ENCODE assay signal across 13 cellular contexts in the genomic region with DNA sequence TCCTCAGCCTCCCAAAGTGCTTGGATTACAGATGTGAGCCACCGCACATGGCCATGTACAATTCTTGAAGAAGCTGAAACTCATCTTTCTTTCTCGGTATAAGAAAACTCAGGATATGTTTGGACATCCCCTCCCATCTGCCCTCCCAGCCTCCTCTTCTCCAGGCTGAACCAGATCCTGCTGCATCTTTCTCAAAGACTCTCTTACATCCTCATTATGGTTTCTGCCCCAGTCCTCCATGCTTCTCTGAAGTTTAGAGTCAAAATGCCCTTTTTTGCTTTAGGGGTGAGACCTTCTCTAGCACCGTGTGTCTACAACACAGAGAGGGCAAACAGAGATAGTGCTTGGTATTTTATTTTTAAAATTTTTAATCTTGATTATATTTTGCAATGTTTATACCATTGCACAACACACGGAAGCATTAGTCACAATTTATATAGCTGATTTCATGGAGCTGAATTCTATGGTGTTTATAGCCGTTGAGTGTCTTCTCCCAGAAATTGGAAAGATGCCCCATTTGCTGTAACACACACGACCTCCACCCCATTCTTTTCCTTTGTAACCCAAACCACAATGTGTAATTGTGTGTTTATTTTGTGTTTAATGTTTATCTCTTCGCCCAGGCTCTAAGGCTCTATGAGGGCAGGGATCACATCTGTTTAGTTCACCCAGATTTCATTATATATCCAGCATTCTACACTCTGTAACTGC.
DNase-seq lines count a peak whose midpoint lies in the region; ATAC-seq and TF ChIP-seq lines count a peak whose summit lies in the region.
"Had no signal": no experiment of that assay in that cellular context is flagged by ENCODE, and none has a peak within 500 bp of the region (broad histone marks: within the 10 kb centered on the region; RNA-seq: fewer than 3 reads in every experiment).

No MANE protein-coding gene starts in this region.

- H4K20me1 ChIP-seq in GM23248 (ENCODE audit: insufficient read depth) (no peaks in the 10 kb centered on the region), PC-9 (ENCODE audit: insufficient read depth) (no peaks in the 10 kb centered on the region)

- no peak overlapping the region for H3K4me3 ChIP-seq in GM23248
- H3K4me3 ChIP-seq in PC-9, result no peak overlapping the region

- ATAC-seq in esophagus mucosa (peak; percentile 32), GM18870 (IDR thresholded peaks at IDR 0.05; ENCODE audit: unreplicated experiment) (no peak), HG03135 (IDR thresholded peaks at IDR 0.05; ENCODE audit: unreplicated experiment) (no peak), SK-N-SH treated with all-trans-retinoic acid at 6 μM for 48 hours (no peak)
- ATAC-seq: activated T-helper 17 cell treated with anti-CD3 and anti-CD28 coated beads, Interleukin-2, amount 50 U/mL, for 72 hours had no signal

- no peak overlapping the region for H3K9ac ChIP-seq in GM23248

- H3K36me3 ChIP-seq in GM23248 (ENCODE audit: low read depth), result no peaks in the 10 kb centered on the region
- no peaks in the 10 kb centered on the region for H3K36me3 ChIP-seq in PC-9 (ENCODE audit: low read depth)

- H3K9me2 ChIP-seq in GM23248 (ENCODE audit: insufficient read depth) (no peaks in the 10 kb centered on the region), PC-9 (ENCODE audit: insufficient read depth) (no peaks in the 10 kb centered on the region)

- POLR2A ChIA-PET in PC-9 (lab: Charles Lee; ENCODE audit: unreplicated experiment), result interaction anchor here (0.5 kb wide), 1 partner anchor 261 kb away, joined by 3 read pairs; no protein-coding TSS in a partner anchor

- peaks cover 24% of the 10 kb centered on the region; the same call in 1 of the 2 replicates for H3F3A ChIP-seq in GM23248 (ENCODE audit: insufficient read depth)
- peaks cover 13% of the 10 kb centered on the region; the same call in 1 of the 2 replicates for H3F3A ChIP-seq in PC-9 (ENCODE audit: insufficient read depth, low read depth)

- H3K27me3 ChIP-seq in GM23248 (replicated peaks; ENCODE audit: insufficient read depth), result no peaks in the 10 kb centered on the region
- H3K27me3 ChIP-seq in PC-9 (ENCODE audit: insufficient read depth, low read depth), result no peaks in the 10 kb centered on the region

- H2AFZ ChIP-seq in GM23248 (no peak overlapping the region), PC-9 (no peak overlapping the region)

- H3K79me2 ChIP-seq in GM23248 (ENCODE audit: insufficient read depth) (no peaks in the 10 kb centered on the region), PC-9 (ENCODE audit: low read depth) (no peaks in the 10 kb centered on the region)

- no peaks in the 10 kb centered on the region for H3K9me3 ChIP-seq in GM23248 (ENCODE audit: low read depth)
- peaks cover 3% of the 10 kb centered on the region; the same call in 1 of the 2 replicates for H3K9me3 ChIP-seq in PC-9 (ENCODE audit: insufficient read depth, low read depth)

- DNase-seq in GM23248, result peak; percentile 92
- peak; percentile 4 to 83 for DNase-seq in PC-9
- DNase-seq in renal cortical epithelial cell (ENCODE audit: low read depth), result peak; percentile 94
- DNase-seq in activated T-cell treated with anti-CD3 and anti-CD28 coated beads, Interleukin-2, amount 50 U/mL, for 1 hour, result no peak
- DNase-seq: activated CD4-positive, CD25-positive, alpha-beta regulatory T cell; DMS79; kidney glomerular epithelial cell; NCI-H1930 had no signal

- WGBS in GM23248 (ENCODE audit: low coverage in 1 of 2, low lambda C conversion rate in 2 of 2, missing lambda C conversion rate in 2 of 2), 2 experiments, result 31 to 33% methylated on average over 7 of the region's 7 CpGs

- H3K4me1 ChIP-seq in GM23248 (ENCODE audit: insufficient read depth) (peaks cover 19% of the 10 kb centered on the region), PC-9 (replicated peaks; ENCODE audit: insufficient read depth) (peaks cover 9% of the 10 kb centered on the region; the same call in 1 of the 2 replicates)

- intact Hi-C loops in PC-9 (cut with micrococcal nuclease; ENCODE audit: unreplicated experiment), result no loop called here

- TF ChIP-seq CTCF in PC-9 (conservative IDR thresholded peaks at IDR 0.05), result no peak

- H3K27ac ChIP-seq in GM23248, result peak overlapping the region; percentile 39
- H3K27ac ChIP-seq in PC-9, result peak overlapping the region; percentile 32

- H3K4me2 ChIP-seq in GM23248 (ENCODE audit: unreplicated experiment) (no peak overlapping the region), PC-9 (no peak overlapping the region)

- no TSS peak for BruUV-seq in PC-9 (replicated peaks; lab: Mats Ljungman, UMichigan)

- CTCF ChIA-PET in PC-9 (lab: Charles Lee), result no interaction called here

- in situ Hi-C loops in GM23248 (cut with MboI), result no loop called here

TF ChIP-seq in SK-N-SH treated with all-trans-retinoic acid at 6 μM for 48 hours, 23 proteins besides CTCF, POLR2A, EP300 and RAD21:
- TF ChIP-seq, protein P1, sequence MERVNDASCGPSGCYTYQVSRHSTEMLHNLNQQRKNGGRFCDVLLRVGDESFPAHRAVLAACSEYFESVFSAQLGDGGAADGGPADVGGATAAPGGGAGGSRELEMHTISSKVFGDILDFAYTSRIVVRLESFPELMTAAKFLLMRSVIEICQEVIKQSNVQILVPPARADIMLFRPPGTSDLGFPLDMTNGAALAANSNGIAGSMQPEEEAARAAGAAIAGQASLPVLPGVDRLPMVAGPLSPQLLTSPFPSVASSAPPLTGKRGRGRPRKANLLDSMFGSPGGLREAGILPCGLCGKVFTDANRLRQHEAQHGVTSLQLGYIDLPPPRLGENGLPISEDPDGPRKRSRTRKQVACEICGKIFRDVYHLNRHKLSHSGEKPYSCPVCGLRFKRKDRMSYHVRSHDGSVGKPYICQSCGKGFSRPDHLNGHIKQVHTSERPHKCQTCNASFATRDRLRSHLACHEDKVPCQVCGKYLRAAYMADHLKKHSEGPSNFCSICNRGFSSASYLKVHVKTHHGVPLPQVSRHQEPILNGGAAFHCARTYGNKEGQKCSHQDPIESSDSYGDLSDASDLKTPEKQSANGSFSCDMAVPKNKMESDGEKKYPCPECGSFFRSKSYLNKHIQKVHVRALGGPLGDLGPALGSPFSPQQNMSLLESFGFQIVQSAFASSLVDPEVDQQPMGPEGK (CRISPR knock-in tag; IDR thresholded peaks at IDR 0.05; ENCODE audit: borderline replicate concordance), result no peak
- TF ChIP-seq ZC3H10 (CRISPR knock-in tag; IDR thresholded peaks at IDR 0.05) (no peak), RARB (CRISPR knock-in tag; IDR thresholded peaks at IDR 0.05) (no peak), ISL1 (CRISPR knock-in tag; IDR thresholded peaks at IDR 0.05) (no peak), CSDC2 (CRISPR knock-in tag; IDR thresholded peaks at IDR 0.05) (no peak), SNAI2 (CRISPR knock-in tag; IDR thresholded peaks at IDR 0.05) (no peak), ZNF70 (CRISPR knock-in tag; IDR thresholded peaks at IDR 0.05) (no peak), GLIS3 (CRISPR knock-in tag; IDR thresholded peaks at IDR 0.05) (no peak), PPARA (CRISPR knock-in tag; IDR thresholded peaks at IDR 0.05; ENCODE audit: borderline replicate concordance) (no peak), ARNTL (CRISPR knock-in tag; IDR thresholded peaks at IDR 0.05; ENCODE audit: borderline replicate concordance, low read depth) (no peak), ZNF8 (CRISPR knock-in tag; IDR thresholded peaks at IDR 0.05) (no peak), OSR1 (CRISPR knock-in tag; IDR thresholded peaks at IDR 0.05) (no peak), ZFP3 (CRISPR knock-in tag; IDR thresholded peaks at IDR 0.05) (no peak), ESRRG (CRISPR knock-in tag; IDR thresholded peaks at IDR 0.05) (no peak)
- TF ChIP-seq, protein P2, sequence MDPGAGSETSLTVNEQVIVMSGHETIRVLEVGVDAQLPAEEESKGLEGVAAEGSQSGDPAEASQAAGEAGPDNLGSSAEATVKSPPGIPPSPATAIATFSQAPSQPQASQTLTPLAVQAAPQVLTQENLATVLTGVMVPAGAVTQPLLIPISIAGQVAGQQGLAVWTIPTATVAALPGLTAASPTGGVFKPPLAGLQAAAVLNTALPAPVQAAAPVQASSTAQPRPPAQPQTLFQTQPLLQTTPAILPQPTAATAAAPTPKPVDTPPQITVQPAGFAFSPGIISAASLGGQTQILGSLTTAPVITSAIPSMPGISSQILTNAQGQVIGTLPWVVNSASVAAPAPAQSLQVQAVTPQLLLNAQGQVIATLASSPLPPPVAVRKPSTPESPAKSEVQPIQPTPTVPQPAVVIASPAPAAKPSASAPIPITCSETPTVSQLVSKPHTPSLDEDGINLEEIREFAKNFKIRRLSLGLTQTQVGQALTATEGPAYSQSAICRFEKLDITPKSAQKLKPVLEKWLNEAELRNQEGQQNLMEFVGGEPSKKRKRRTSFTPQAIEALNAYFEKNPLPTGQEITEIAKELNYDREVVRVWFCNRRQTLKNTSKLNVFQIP (CRISPR knock-in tag; IDR thresholded peaks at IDR 0.05; ENCODE audit: borderline replicate concordance, low read depth), result no peak
